Comparison of ENCODE assay signal across 8 cellular contexts in genomic region chr5:90529234-90529938, GRCh38. TPM values are rescaled to one million over a fixed set of nuclear protein-coding genes. Genes with fewer than 3 reads are reported as not detected.
A peak's percentile ranks its signal among the peaks of the same experiment; 100 is the strongest.
DNase-seq lines count a peak whose midpoint lies in the region; ATAC-seq and TF ChIP-seq lines count a peak whose summit lies in the region.

LYSMD3 (minus strand) TSS chr5:90529584; CDS start chr5:90525289, 4,295 bp downstream.

- H3K4me3 ChIP-seq in GM23338 (peak within 1 kb of the TSS; percentile 91), RWPE2 (ENCODE audit: severe bottlenecking) (peak within 1 kb of the TSS; percentile 72), fibroblast of pulmonary artery (replicated peaks; ENCODE audit: low read depth, low read length) (peak within 1 kb of the TSS; percentile 88)

- H3K9me3 ChIP-seq in RWPE2 (ENCODE audit: severe bottlenecking), result no peaks in the 10 kb centered on the region

- peak within 1 kb of the TSS; percentile 90 for H3K27ac ChIP-seq in GM23338 (ENCODE audit: low read depth)
- peak within 1 kb of the TSS; percentile 57 for H3K27ac ChIP-seq in RWPE2 (ENCODE audit: poor library complexity, severe bottlenecking)

- no peaks in the 10 kb centered on the region for H3F3A ChIP-seq in GM23338 (replicated peaks; ENCODE audit: low read depth)

- no peak for TF ChIP-seq CTCF in GM23338 (conservative IDR thresholded peaks at IDR 0.05; ENCODE audit: low read depth in 2 of 2)
- no peak for TF ChIP-seq CTCF in RWPE2 (IDR thresholded peaks at IDR 0.05; ENCODE audit: poor library complexity, severe bottlenecking)
- no peak for TF ChIP-seq CTCF in fibroblast of pulmonary artery (IDR thresholded peaks at IDR 0.05; ENCODE audit: low read length, missing control alignments)
- TF ChIP-seq CTCF in nephron (IDR thresholded peaks at IDR 0.05; ENCODE audit: unreplicated experiment in 3 of 3), result no peak

- peak; percentile 99 for DNase-seq in Daoy (ENCODE audit: low read depth)
- peak; percentile 98 for DNase-seq in GM23338 (ENCODE audit: low spot score)
- peak; percentile 94 for DNase-seq in LHCN-M2 (ENCODE audit: low read depth)
- DNase-seq in RWPE2 (ENCODE audit: low spot score), result peak; percentile 99
- DNase-seq in activated T-helper 9 cell treated with anti-CD3 and anti-CD28 coated beads, Interleukin-2, amount 50 U/mL, for 16 hours (ENCODE audit: low read depth), result peak; percentile 95
- peak; percentile 98 for DNase-seq in fibroblast of pulmonary artery (ENCODE audit: low read depth)

- H3K36me3 Mint-ChIP-seq in GM23338 (ENCODE audit: low read depth), result peaks cover 7% of the 10 kb centered on the region
- peaks cover 13% of the 10 kb centered on the region for H3K36me3 Mint-ChIP-seq in nephron (ENCODE audit: low read depth)
- peaks cover 10% of the 10 kb centered on the region for H3K36me3 Mint-ChIP-seq in stimulated activated naive CD8-positive, alpha-beta T cell treated with anti-CD3 and anti-CD28 coated beads, Interleukin-15, Interleukin-2, amounts not matched to agents 100 ng/mL and 50 ng/mL, for 24 hours (ENCODE audit: low read depth)

- no peaks in the 10 kb centered on the region; the same call in 2 of the 3 replicates for H3K9me3 Mint-ChIP-seq in GM23338
- no peaks in the 10 kb centered on the region for H3K9me3 Mint-ChIP-seq in nephron
- no peaks in the 10 kb centered on the region for H3K9me3 Mint-ChIP-seq in stimulated activated naive CD8-positive, alpha-beta T cell treated with anti-CD3 and anti-CD28 coated beads, Interleukin-15, Interleukin-2, amounts not matched to agents 100 ng/mL and 50 ng/mL, for 24 hours

- H3K27me3 Mint-ChIP-seq in GM23338 (ENCODE audit: insufficient read depth, low read depth, poor library complexity), result peaks cover 2% of the 10 kb centered on the region
- no peaks in the 10 kb centered on the region for H3K27me3 Mint-ChIP-seq in nephron (ENCODE audit: low read depth)
- H3K27me3 Mint-ChIP-seq in stimulated activated naive CD8-positive, alpha-beta T cell treated with anti-CD3 and anti-CD28 coated beads, Interleukin-15, Interleukin-2, amounts not matched to agents 100 ng/mL and 50 ng/mL, for 24 hours, result peaks cover 9% of the 10 kb centered on the region

- H3K4me2 ChIP-seq in GM23338, result peak within 1 kb of the TSS; percentile 89

- H3K4me1 ChIP-seq in GM23338 (ENCODE audit: insufficient read depth), result peaks cover 25% of the 10 kb centered on the region
- peaks cover 12% of the 10 kb centered on the region for H3K4me1 ChIP-seq in RWPE2 (ENCODE audit: insufficient read depth, poor library complexity, severe bottlenecking)

- H4K20me1 ChIP-seq in GM23338 (replicated peaks; ENCODE audit: insufficient read depth), result no peaks in the 10 kb centered on the region

- peak within 1 kb of the TSS; percentile 97 for H3K27ac Mint-ChIP-seq in GM23338
- H3K27ac Mint-ChIP-seq in nephron, result peak within 1 kb of the TSS; percentile 94 to 99 (median 99)
- peak within 1 kb of the TSS; percentile 95 for H3K27ac Mint-ChIP-seq in stimulated activated naive CD8-positive, alpha-beta T cell treated with anti-CD3 and anti-CD28 coated beads, Interleukin-15, Interleukin-2, amounts not matched to agents 100 ng/mL and 50 ng/mL, for 24 hours

- H2AFZ ChIP-seq in GM23338, result peak within 1 kb of the TSS; percentile 99

- peaks cover 29% of the 10 kb centered on the region for H3K4me1 Mint-ChIP-seq in GM23338
- peaks cover 27% of the 10 kb centered on the region for H3K4me1 Mint-ChIP-seq in nephron
- peaks cover 32% of the 10 kb centered on the region for H3K4me1 Mint-ChIP-seq in stimulated activated naive CD8-positive, alpha-beta T cell treated with anti-CD3 and anti-CD28 coated beads, Interleukin-15, Interleukin-2, amounts not matched to agents 100 ng/mL and 50 ng/mL, for 24 hours (ENCODE audit: low read depth)

- peak; percentile 93 for ATAC-seq in GM23338
- ATAC-seq in RWPE2 (ENCODE audit: low read depth), result peak; percentile 87

- no peaks in the 10 kb centered on the region for H3K9me2 ChIP-seq in GM23338 (ENCODE audit: insufficient read depth)

- H3K27me3 ChIP-seq in GM23338 (ENCODE audit: insufficient read depth), result no peaks in the 10 kb centered on the region
- no peaks in the 10 kb centered on the region for H3K27me3 ChIP-seq in RWPE2 (ENCODE audit: insufficient read depth, poor library complexity, severe bottlenecking)

- H3K79me2 ChIP-seq in GM23338 (replicated peaks; ENCODE audit: insufficient read depth), result peaks cover 34% of the 10 kb centered on the region

- H3K36me3 ChIP-seq in GM23338 (ENCODE audit: insufficient read depth), result no peaks in the 10 kb centered on the region; the same call in 1 of the 2 replicates
- H3K36me3 ChIP-seq in RWPE2 (ENCODE audit: low read depth), result peaks cover 29% of the 10 kb centered on the region

- H3K4me3 Mint-ChIP-seq in GM23338, result peak within 1 kb of the TSS; percentile 97
- peak within 1 kb of the TSS; percentile 98 to 100 (median 100) for H3K4me3 Mint-ChIP-seq in nephron
- peak within 1 kb of the TSS; percentile 97 for H3K4me3 Mint-ChIP-seq in stimulated activated naive CD8-positive, alpha-beta T cell treated with anti-CD3 and anti-CD28 coated beads, Interleukin-15, Interleukin-2, amounts not matched to agents 100 ng/mL and 50 ng/mL, for 24 hours

TF ChIP-seq in GM23338, 12 proteins besides CTCF, POLR2A, EP300 and RAD21 (continues in another document):
- TF ChIP-seq ZNF462 (CRISPR knock-in tag; IDR thresholded peaks at IDR 0.05) (no peak), POLR2AphosphoS5 (IDR thresholded peaks at IDR 0.05; ENCODE audit: low read depth) (peak; percentile 98), ZNF331 (CRISPR knock-in tag; IDR thresholded peaks at IDR 0.05; ENCODE audit: low read depth) (no peak)

RNA-seq across cellular contexts. Expression of gene LYSMD3, which starts in this region (rescaled TPM):
- total RNA-seq in Daoy (2014; rRNA removed; shearing (Covaris generic)), result 10.8 and 16.1 TPM in 2 replicates
- total RNA-seq in GM23338 (2014; rRNA removed; shearing (Covaris generic)), result 19.1 and 19.6 TPM in 2 replicates
- 8.6 and 10.7 TPM in 2 replicates for polyA plus RNA-seq in GM23338 (2016; fragmentation: Nextera tagmentation; extraction: Ambion mirVana)
- 12.8 and 14.1 TPM in 2 replicates for total RNA-seq in LHCN-M2 (2014; rRNA removed)
- polyA plus RNA-seq in LHCN-M2 (2012), result 4.6 TPM

Comparison
In these comparisons a context has a peak if more than half of its experiments do, and no peak if none do; other contexts are left out.
1. Peak in every context shown above with its lines: DNase-seq, ATAC-seq, H3K4me3 ChIP-seq and H3K27ac ChIP-seq.